Comparison of ENCODE assay signal across 8 cellular contexts in genomic region chr3:128322030-128323022, GRCh38.
DNase-seq lines count a peak whose midpoint lies in the region; ATAC-seq and TF ChIP-seq lines count a peak whose summit lies in the region.

No MANE protein-coding gene starts in this region.

- DNase-seq in A172 (ENCODE audit: low spot score) (peak; percentile 27), GM20000 (ENCODE audit: low spot score) (peak; percentile 32), T-cell (peak; percentile 40 to 76 (median 62)), astrocyte of the hippocampus (ENCODE audit: low read depth, low spot score) (peak; percentile 53), iPS-NIHi11 (ENCODE audit: low spot score) (peak; percentile 73), NCI-H226 (no peak)
- DNase-seq in stimulated activated CD4-positive, alpha-beta T cell treated with anti-CD3 and anti-CD28 coated beads, Interleukin-4, amount 100 ng/mL, for 4 hours: peak; percentile 41 to 56

- CTCF ChIA-PET in T-cell (lab: Charles Lee): interaction anchor here (0.6 to 2.5 kb wide), 13 partner anchors 15 to 257 kb away, joined by 3 to 16 read pairs (median 3); no protein-coding TSS in a partner anchor

- no peaks in the 10 kb centered on the region for H3K9me3 Mint-ChIP-seq in T-cell

- ATAC-seq in T-cell (replicated peaks in 1 of 4): peak; percentile 52 to 76 (median 68)
- no peak for ATAC-seq in HG03045 (IDR thresholded peaks at IDR 0.05; ENCODE audit: unreplicated experiment)

- TF ChIP-seq CTCF in GM20000 (IDR thresholded peaks at IDR 0.05; ENCODE audit: extremely low read depth, missing control alignments): peak; percentile 38

- no peaks in the 10 kb centered on the region for H3K27me3 Mint-ChIP-seq in T-cell

- POLR2A ChIA-PET in T-cell (lab: Charles Lee): no interaction called here

- H3K4me3 Mint-ChIP-seq in T-cell: peak overlapping the region in 1 of 3 donors; percentile 10

- peaks cover 52 to 70% (median 63%) of the 10 kb centered on the region in 3 donors for H3K4me1 Mint-ChIP-seq in T-cell

- H3K36me3 Mint-ChIP-seq in T-cell: peaks cover 21% of the 10 kb centered on the region

- peak overlapping the region in 1 of 2 donors; percentile 85 for H3K27ac Mint-ChIP-seq in T-cell
